In the genomic region with DNA sequence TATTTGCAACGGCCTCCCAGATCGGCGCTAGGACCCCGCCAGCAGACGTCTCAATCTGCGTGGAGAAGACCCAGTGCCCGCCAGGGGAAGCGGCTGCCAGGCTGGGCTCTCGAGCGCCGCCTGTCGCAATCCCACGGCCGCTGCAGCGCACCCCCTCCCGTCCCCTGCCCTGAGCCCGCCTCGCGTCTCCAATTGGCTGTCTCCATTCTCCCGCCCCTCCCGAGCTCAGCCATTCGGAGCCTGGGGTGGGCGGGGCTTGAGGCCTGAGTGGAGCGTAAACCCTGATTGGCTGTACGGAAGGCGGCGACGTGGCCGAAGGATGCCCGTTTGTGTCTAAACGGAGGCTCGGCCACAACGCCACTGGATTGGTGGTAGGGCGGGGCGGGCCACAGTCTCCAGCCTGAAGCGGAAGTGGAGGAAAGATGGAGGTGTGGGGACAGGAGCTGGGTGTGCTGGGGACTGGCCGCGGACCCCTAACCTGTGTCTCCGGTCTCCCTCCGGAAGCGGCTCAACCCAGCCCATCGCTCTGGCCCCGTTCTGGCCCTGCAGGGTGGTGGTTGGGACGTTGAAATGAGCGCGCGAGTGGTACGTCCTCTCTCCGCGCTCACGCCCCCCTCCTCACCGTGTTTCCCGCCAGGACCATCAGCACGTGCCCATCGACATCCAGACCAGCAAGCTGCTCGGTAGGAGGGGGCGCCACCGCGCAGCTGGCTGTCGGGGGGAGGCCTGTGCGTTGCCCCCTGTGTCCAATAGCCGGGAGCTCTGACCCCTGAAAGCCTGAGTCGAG, we compare ENCODE assay signal across 8 cellular contexts. TPM values are rescaled to one million over a fixed set of nuclear protein-coding genes. Genes with fewer than 3 reads are reported as not detected.
DNase-seq lines count a peak whose midpoint lies in the region; ATAC-seq and TF ChIP-seq lines count a peak whose summit lies in the region.

A gene with protein sequence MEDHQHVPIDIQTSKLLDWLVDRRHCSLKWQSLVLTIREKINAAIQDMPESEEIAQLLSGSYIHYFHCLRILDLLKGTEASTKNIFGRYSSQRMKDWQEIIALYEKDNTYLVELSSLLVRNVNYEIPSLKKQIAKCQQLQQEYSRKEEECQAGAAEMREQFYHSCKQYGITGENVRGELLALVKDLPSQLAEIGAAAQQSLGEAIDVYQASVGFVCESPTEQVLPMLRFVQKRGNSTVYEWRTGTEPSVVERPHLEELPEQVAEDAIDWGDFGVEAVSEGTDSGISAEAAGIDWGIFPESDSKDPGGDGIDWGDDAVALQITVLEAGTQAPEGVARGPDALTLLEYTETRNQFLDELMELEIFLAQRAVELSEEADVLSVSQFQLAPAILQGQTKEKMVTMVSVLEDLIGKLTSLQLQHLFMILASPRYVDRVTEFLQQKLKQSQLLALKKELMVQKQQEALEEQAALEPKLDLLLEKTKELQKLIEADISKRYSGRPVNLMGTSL (plus strand): TSS at position 389 of the 787 bp plus-strand sequence. CDS start 34 bp downstream, at position 423.

- H3K27ac ChIP-seq in DOHH2 (ENCODE audit: low read depth, low read length): peak within 1 kb of the TSS; percentile 8; the same call in 1 of the 2 replicates
- H3K27ac ChIP-seq in naive thymus-derived CD4-positive, alpha-beta T cell (ENCODE audit: low read depth, low read length): peak within 1 kb of the TSS; percentile 71

- no peaks in the 10 kb centered on the region for H4K20me1 ChIP-seq in DOHH2 (ENCODE audit: control insufficient read depth, insufficient read depth, low read depth, low read length)

- DNase-seq in Kasumi-1 (lab: John Stamatoyannopoulos, UW) (peak; percentile 100), RPMI7951 (ENCODE audit: low read depth) (peak; percentile 98), fibroblast of gingiva (ENCODE audit: low read depth) (peak; percentile 99)
- DNase-seq in activated T-helper 1 cell treated with anti-CD3 and anti-CD28 coated beads, Interleukin-2, amount 50 U/mL, for 16 hours (ENCODE audit: low read depth in 1 of 2, low spot score in 1 of 2): peak; percentile 96 to 98
- DNase-seq in naive thymus-derived CD4-positive, alpha-beta T cell: peak; percentile 93 to 99 (median 97)
- DNase-seq in stimulated activated naive CD4-positive, alpha-beta T cell (lab: John Stamatoyannopoulos, UW): peak; percentile 94 to 97 (median 96)

- H3F3A ChIP-seq in DOHH2 (ENCODE audit: control insufficient read depth, insufficient read depth): no peaks in the 10 kb centered on the region; the same call in 1 of the 2 replicates

- H3K27ac Mint-ChIP-seq in naive thymus-derived CD4-positive, alpha-beta T cell: peak within 1 kb of the TSS; percentile 83 to 96 (median 93)

- H3K4me2 ChIP-seq in DOHH2 (ENCODE audit: low read length): peak within 1 kb of the TSS; percentile 85

- peak within 1 kb of the TSS; percentile 95 to 100 (median 99) for H3K4me3 Mint-ChIP-seq in naive thymus-derived CD4-positive, alpha-beta T cell

- H3K9me2 ChIP-seq in DOHH2 (replicated peaks; ENCODE audit: control insufficient read depth, low read length): no peaks in the 10 kb centered on the region

- CTCF ChIA-PET in naive thymus-derived CD4-positive, alpha-beta T cell (lab: Charles Lee): interaction anchor here (0.9 to 9.8 kb wide), 14 partner anchors 8 to 129 kb away, joined by 3 to 126 read pairs (median 4); a partner anchor contains a TSS

- intact Hi-C loops in naive thymus-derived CD4-positive, alpha-beta T cell (cut with micrococcal nuclease): loop anchor here (1.0 to 5.0 kb wide), 13 partner anchors 22 to 1706 kb away; a partner anchor contains a TSS

- peaks cover 14 to 41% (median 26%) of the 10 kb centered on the region in 7 donors for H3K4me1 Mint-ChIP-seq in naive thymus-derived CD4-positive, alpha-beta T cell

- H3K9me3 Mint-ChIP-seq in naive thymus-derived CD4-positive, alpha-beta T cell: no peaks in the 10 kb centered on the region

- H3K27me3 ChIP-seq in DOHH2 (ENCODE audit: control insufficient read depth, low read length): no peaks in the 10 kb centered on the region
- H3K27me3 ChIP-seq in naive thymus-derived CD4-positive, alpha-beta T cell (ENCODE audit: control insufficient read depth in 2 of 2, insufficient read depth in 2 of 2, low read length in 2 of 2): no peaks in the 10 kb centered on the region

- POLR2A ChIA-PET in naive thymus-derived CD4-positive, alpha-beta T cell (lab: Charles Lee): interaction anchor here (0.5 to 3.3 kb wide), 15 partner anchors 9 to 1353 kb away, joined by 3 to 27 read pairs (median 4); a partner anchor contains a TSS

- H3K27me3 Mint-ChIP-seq in naive thymus-derived CD4-positive, alpha-beta T cell: no peaks in the 10 kb centered on the region

- peaks cover 35% of the 10 kb centered on the region for H3K36me3 ChIP-seq in DOHH2 (ENCODE audit: control insufficient read depth, low read length)
- peaks cover 0 to 29% (median 0%) of the 10 kb centered on the region in 3 experiments for H3K36me3 ChIP-seq in naive thymus-derived CD4-positive, alpha-beta T cell (ENCODE audit: control insufficient read depth in 2 of 3, insufficient read depth in 3 of 3, low read length in 3 of 3)

- no peaks in the 10 kb centered on the region for H3K9me3 ChIP-seq in DOHH2 (ENCODE audit: control insufficient read depth, insufficient read depth, low read length)
- no peaks in the 10 kb centered on the region for H3K9me3 ChIP-seq in naive thymus-derived CD4-positive, alpha-beta T cell (ENCODE audit: control insufficient read depth in 2 of 3, low read length in 3 of 3)

- H3K36me3 Mint-ChIP-seq in naive thymus-derived CD4-positive, alpha-beta T cell: peaks cover 0 to 22% (median 10%) of the 10 kb centered on the region in 5 donors

- peaks cover 22% of the 10 kb centered on the region for H3K79me2 ChIP-seq in DOHH2 (ENCODE audit: control insufficient read depth, low read length)

- TF ChIP-seq CTCF in DOHH2 (IDR thresholded peaks at IDR 0.05; ENCODE audit: low read depth, low read length, poor library complexity, severe bottlenecking): peak; percentile 88

- peaks cover 26% of the 10 kb centered on the region for H3K4me1 ChIP-seq in DOHH2 (ENCODE audit: control insufficient read depth, low read length)
- H3K4me1 ChIP-seq in naive thymus-derived CD4-positive, alpha-beta T cell (ENCODE audit: control insufficient read depth in 2 of 2, insufficient read depth in 2 of 2, low read length in 2 of 2): peaks cover 6 to 12% of the 10 kb centered on the region in 2 donors

- ATAC-seq in GM21825 (IDR thresholded peaks at IDR 0.05; ENCODE audit: unreplicated experiment): peak; percentile 95
- ATAC-seq in naive thymus-derived CD4-positive, alpha-beta T cell: peak; percentile 100

- H3K4me3 ChIP-seq in DOHH2 (ENCODE audit: low read length): peak within 1 kb of the TSS; percentile 84
- peak within 1 kb of the TSS; percentile 96 for H3K4me3 ChIP-seq in naive thymus-derived CD4-positive, alpha-beta T cell (ENCODE audit: low read length)

RNA-seq across cellular contexts. Expression of the gene that starts here (rescaled TPM):
- total RNA-seq in RPMI7951 (2014; rRNA removed; shearing (Covaris generic)): 41.6 and 44.0 TPM in 2 replicates
- 100 to 1,000 TPM; 238 to 349 (median 276) TPM for total RNA-seq in naive thymus-derived CD4-positive, alpha-beta T cell
- polyA plus RNA-seq in naive thymus-derived CD4-positive, alpha-beta T cell: 10 to 100 TPM; 72.4 to 86.8 TPM

Comparison
In these comparisons a context has a peak if more than half of its experiments do, and no peak if none do; other contexts are left out.
1. Peak in every context shown above with its lines: DNase-seq, ATAC-seq, H3K4me3 ChIP-seq and H3K27ac ChIP-seq.